18 cellular contexts compared by ENCODE assay signal in the genomic region with DNA sequence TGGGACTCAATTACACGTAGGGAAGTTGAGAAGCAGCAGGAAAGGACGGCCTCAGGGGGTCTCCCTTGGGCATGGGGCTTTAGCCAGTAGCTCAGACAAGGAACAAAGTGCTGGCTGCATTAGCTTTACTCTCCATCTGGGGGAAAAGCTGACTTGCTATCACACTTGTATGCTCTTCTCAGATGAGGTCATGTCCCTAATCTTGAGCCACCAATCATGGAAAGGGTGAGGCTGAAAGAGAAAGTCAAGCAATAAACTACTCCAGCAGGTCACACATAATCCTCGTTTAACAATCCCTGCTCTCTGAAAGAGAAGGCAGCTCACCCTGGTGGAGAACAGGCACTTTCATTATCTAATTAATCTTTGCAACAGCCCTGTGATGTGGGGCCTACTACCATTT.
A peak's percentile ranks its signal among the peaks of the same experiment; 100 is the strongest.
DNase-seq lines count a peak whose midpoint lies in the region; ATAC-seq, FAIRE-seq and TF ChIP-seq lines count a peak whose summit lies in the region.
"Had no signal": no experiment of that assay in that cellular context is flagged by ENCODE, and none has a peak within 500 bp of the region (broad histone marks: within the 10 kb centered on the region; RNA-seq: fewer than 3 reads in every experiment).

No MANE protein-coding gene starts in this region.

- no peaks in the 10 kb centered on the region for H3K36me3 ChIP-seq in HEK293 (ENCODE audit: control insufficient read depth in 2 of 2, insufficient read depth in 1 of 2, low read length in 2 of 2)
- H3K36me3 ChIP-seq in WERI-Rb-1: no peaks in the 10 kb centered on the region
- H3K36me3 ChIP-seq: HAP-1 had no signal

- DNase-seq in WERI-Rb-1: peak; percentile 21
- DNase-seq in iPS-NIHi7 (ENCODE audit: extremely low spot score): peak; percentile 29
- no peak for DNase-seq in urothelium cell line (ENCODE audit: low spot score)
- DNase-seq in cerebellum (ENCODE audit: low spot score): no peak
- DNase-seq: 8988T; Calu3; CD8-positive, alpha-beta T cell; DMS79 treated with DMSO at 0.1 percent for 48 hours; GM23248; IMR-90 had no signal

- H3K4me1 ChIP-seq in HEK293 (ENCODE audit: control insufficient read depth, insufficient read depth, low read length): no peaks in the 10 kb centered on the region
- H3K4me1 ChIP-seq: HAP-1 had no signal

- POLR2A ChIA-PET in HEK293 (lab: Yijun Ruan, JAX): interaction anchor here (0.6 kb wide), 1 partner anchor 14 kb away, joined by 14 read pairs; no protein-coding TSS in a partner anchor

- TF ChIP-seq CTCF in HEK293 (tag by site-specific recombination; IDR thresholded peaks at IDR 0.05) (no peak), WERI-Rb-1 (IDR thresholded peaks at IDR 0.05; ENCODE audit: low read depth, low read length) (peak; percentile 13; the same call in 1 of the 2 replicates)

- H3K4me3 ChIP-seq in HEK293 (ENCODE audit: low read depth, low read length): no peak overlapping the region
- H3K4me3 ChIP-seq in WERI-Rb-1 (ENCODE audit: low read depth, low read length): no peak overlapping the region
- H3K4me3 ChIP-seq: BLaER1 treated with 17β-estradiol and CSF1 and Interleukin-3, amounts not matched to agents 10 nM and 100 nM; GM12878; GM23248; HAP-1 had no signal

- peaks cover 81% of the 10 kb centered on the region for H3K27me3 ChIP-seq in WERI-Rb-1 (ENCODE audit: insufficient read depth, low read depth, severe bottlenecking)
- H3K27me3 ChIP-seq: BLaER1 treated with 17β-estradiol and CSF1 and Interleukin-3, amounts not matched to agents 10 nM and 100 nM had no signal

- no peak for ATAC-seq in HG03045 (IDR thresholded peaks at IDR 0.05; ENCODE audit: unreplicated experiment)
- no peak for ATAC-seq in HG03280 (IDR thresholded peaks at IDR 0.05; ENCODE audit: unreplicated experiment)
- ATAC-seq: CD8-positive, alpha-beta T cell; GM12878 had no signal

- CTCF ChIA-PET in HEK293 (lab: Yijun Ruan, JAX): interaction anchor here (0.5 kb wide), 1 partner anchor 22 kb away, joined by 3 read pairs; no protein-coding TSS in a partner anchor

- peak; percentile 53 for FAIRE-seq in urothelium cell line (lab: Jason Lieb, UNC)
- FAIRE-seq: GM12878, GM18507, HTR-8/SVneo had no signal

- H3K9me3 ChIP-seq in HEK293 (ENCODE audit: control insufficient read depth, insufficient read depth, low read depth, low read length): no peaks in the 10 kb centered on the region
- H3K9me3 ChIP-seq in WERI-Rb-1 (ENCODE audit: severe bottlenecking): no peaks in the 10 kb centered on the region
- H3K9me3 ChIP-seq: BLaER1 treated with 17β-estradiol and CSF1 and Interleukin-3, amounts not matched to agents 10 nM and 100 nM; HAP-1 had no signal

- H3K27ac ChIP-seq in HEK293 (ENCODE audit: extremely low read depth, low read depth, low read length): no peak overlapping the region
- no peak overlapping the region for H3K27ac ChIP-seq in WERI-Rb-1
- H3K27ac ChIP-seq: BLaER1 treated with 17β-estradiol and CSF1 and Interleukin-3, amounts not matched to agents 10 nM and 100 nM; GM23248 had no signal

TF ChIP-seq in HEK293, 187 proteins besides CTCF, POLR2A, EP300 and RAD21:
- TF ChIP-seq ZNF121 (tag by site-specific recombination; IDR thresholded peaks at IDR 0.05): no peak
- TF ChIP-seq SETDB1 (IDR thresholded peaks at IDR 0.05; ENCODE audit: insufficient read length, low read length): peak; percentile 66
- no peak for TF ChIP-seq OVOL3 (tag by site-specific recombination; IDR thresholded peaks at IDR 0.05)
- TF ChIP-seq, protein P1, sequence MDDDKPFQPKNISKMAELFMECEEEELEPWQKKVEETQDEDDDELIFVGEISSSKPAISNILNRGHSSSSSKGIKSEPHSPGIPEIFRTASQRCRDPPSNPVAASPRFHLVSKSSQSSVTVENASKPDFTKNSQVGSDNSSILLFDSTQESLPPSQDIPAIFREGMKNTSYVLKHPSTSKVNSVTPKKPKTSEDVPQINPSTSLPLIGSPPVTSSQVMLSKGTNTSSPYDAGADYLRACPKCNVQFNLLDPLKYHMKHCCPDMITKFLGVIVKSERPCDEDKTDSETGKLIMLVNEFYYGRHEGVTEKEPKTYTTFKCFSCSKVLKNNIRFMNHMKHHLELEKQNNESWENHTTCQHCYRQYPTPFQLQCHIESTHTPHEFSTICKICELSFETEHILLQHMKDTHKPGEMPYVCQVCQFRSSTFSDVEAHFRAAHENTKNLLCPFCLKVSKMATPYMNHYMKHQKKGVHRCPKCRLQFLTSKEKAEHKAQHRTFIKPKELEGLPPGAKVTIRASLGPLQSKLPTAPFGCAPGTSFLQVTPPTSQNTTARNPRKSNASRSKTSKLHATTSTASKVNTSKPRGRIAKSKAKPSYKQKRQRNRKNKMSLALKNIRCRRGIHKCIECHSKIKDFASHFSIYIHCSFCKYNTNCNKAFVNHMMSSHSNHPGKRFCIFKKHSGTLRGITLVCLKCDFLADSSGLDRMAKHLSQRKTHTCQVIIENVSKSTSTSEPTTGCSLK (tag by site-specific recombination; IDR thresholded peaks at IDR 0.05): no peak
- TF ChIP-seq ZNF548 (tag by site-specific recombination; IDR thresholded peaks at IDR 0.05): no peak
- TF ChIP-seq, protein P2, sequence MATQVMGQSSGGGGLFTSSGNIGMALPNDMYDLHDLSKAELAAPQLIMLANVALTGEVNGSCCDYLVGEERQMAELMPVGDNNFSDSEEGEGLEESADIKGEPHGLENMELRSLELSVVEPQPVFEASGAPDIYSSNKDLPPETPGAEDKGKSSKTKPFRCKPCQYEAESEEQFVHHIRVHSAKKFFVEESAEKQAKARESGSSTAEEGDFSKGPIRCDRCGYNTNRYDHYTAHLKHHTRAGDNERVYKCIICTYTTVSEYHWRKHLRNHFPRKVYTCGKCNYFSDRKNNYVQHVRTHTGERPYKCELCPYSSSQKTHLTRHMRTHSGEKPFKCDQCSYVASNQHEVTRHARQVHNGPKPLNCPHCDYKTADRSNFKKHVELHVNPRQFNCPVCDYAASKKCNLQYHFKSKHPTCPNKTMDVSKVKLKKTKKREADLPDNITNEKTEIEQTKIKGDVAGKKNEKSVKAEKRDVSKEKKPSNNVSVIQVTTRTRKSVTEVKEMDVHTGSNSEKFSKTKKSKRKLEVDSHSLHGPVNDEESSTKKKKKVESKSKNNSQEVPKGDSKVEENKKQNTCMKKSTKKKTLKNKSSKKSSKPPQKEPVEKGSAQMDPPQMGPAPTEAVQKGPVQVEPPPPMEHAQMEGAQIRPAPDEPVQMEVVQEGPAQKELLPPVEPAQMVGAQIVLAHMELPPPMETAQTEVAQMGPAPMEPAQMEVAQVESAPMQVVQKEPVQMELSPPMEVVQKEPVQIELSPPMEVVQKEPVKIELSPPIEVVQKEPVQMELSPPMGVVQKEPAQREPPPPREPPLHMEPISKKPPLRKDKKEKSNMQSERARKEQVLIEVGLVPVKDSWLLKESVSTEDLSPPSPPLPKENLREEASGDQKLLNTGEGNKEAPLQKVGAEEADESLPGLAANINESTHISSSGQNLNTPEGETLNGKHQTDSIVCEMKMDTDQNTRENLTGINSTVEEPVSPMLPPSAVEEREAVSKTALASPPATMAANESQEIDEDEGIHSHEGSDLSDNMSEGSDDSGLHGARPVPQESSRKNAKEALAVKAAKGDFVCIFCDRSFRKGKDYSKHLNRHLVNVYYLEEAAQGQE (tag by site-specific recombination; IDR thresholded peaks at IDR 0.05): no peak
- TF ChIP-seq ZNF19 (tag by site-specific recombination; IDR thresholded peaks at IDR 0.05; ENCODE audit: low read depth): no peak
- TF ChIP-seq SCRT1 (tag by site-specific recombination; IDR thresholded peaks at IDR 0.05; ENCODE audit: borderline replicate concordance): no peak
- no peak for TF ChIP-seq ZNF555 (tag by site-specific recombination; conservative IDR thresholded peaks at IDR 0.05)
- TF ChIP-seq, protein P3, sequence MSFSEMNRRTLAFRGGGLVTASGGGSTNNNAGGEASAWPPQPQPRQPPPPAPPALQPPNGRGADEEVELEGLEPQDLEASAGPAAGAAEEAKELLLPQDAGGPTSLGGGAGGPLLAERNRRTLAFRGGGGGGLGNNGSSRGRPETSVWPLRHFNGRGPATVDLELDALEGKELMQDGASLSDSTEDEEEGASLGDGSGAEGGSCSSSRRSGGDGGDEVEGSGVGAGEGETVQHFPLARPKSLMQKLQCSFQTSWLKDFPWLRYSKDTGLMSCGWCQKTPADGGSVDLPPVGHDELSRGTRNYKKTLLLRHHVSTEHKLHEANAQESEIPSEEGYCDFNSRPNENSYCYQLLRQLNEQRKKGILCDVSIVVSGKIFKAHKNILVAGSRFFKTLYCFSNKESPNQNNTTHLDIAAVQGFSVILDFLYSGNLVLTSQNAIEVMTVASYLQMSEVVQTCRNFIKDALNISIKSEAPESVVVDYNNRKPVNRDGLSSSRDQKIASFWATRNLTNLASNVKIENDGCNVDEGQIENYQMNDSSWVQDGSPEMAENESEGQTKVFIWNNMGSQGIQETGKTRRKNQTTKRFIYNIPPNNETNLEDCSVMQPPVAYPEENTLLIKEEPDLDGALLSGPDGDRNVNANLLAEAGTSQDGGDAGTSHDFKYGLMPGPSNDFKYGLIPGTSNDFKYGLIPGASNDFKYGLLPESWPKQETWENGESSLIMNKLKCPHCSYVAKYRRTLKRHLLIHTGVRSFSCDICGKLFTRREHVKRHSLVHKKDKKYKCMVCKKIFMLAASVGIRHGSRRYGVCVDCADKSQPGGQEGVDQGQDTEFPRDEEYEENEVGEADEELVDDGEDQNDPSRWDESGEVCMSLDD (tag by site-specific recombination; IDR thresholded peaks at IDR 0.05): no peak
- TF ChIP-seq, protein P4, sequence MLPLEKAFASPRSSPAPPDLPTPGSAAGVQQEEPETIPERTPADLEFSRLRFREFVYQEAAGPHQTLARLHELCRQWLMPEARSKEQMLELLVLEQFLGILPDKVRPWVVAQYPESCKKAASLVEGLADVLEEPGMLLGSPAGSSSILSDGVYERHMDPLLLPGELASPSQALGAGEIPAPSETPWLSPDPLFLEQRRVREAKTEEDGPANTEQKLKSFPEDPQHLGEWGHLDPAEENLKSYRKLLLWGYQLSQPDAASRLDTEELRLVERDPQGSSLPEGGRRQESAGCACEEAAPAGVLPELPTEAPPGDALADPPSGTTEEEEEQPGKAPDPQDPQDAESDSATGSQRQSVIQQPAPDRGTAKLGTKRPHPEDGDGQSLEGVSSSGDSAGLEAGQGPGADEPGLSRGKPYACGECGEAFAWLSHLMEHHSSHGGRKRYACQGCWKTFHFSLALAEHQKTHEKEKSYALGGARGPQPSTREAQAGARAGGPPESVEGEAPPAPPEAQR (tag by site-specific recombination; IDR thresholded peaks at IDR 0.05): no peak
- TF ChIP-seq BCL11A (tag by site-specific recombination; IDR thresholded peaks at IDR 0.05; ENCODE audit: low read depth): no peak
- TF ChIP-seq TRIM28 (IDR thresholded peaks at IDR 0.05; ENCODE audit: borderline replicate concordance, low read length): peak; percentile 69; the same call in 1 of the 2 replicates
- TF ChIP-seq ZNF223 (tag by site-specific recombination; IDR thresholded peaks at IDR 0.05): no peak
- TF ChIP-seq ZNF423 (tag by site-specific recombination; IDR thresholded peaks at IDR 0.05): no peak
- TF ChIP-seq ZBTB1 (tag by site-specific recombination; IDR thresholded peaks at IDR 0.05): no peak
- TF ChIP-seq ZNF335 (tag by site-specific recombination; conservative IDR thresholded peaks at IDR 0.05): no peak

Comparison
In these comparisons a context has a peak if more than half of its experiments do, and no peak if none do; other contexts are left out.
1. DNase-seq: peak in WERI-Rb-1 (single experiment) and iPS-NIHi7 (single experiment); none in urothelium cell line (single experiment) and cerebellum (single experiment).